8 cellular contexts compared by ENCODE assay signal in genomic region chr10:29408847-29409240, GRCh38.
DNase-seq lines count a peak whose midpoint lies in the region; ATAC-seq and TF ChIP-seq lines count a peak whose summit lies in the region.

No MANE protein-coding gene starts in this region.

- H3K27ac ChIP-seq in brain microvascular endothelial cell = no peak overlapping the region

- peaks cover 12% of the 10 kb centered on the region for H3K9me3 Mint-ChIP-seq in Caco-2 (ENCODE audit: unreplicated experiment)
- no peaks in the 10 kb centered on the region for H3K9me3 Mint-ChIP-seq in natural killer cell

- no peaks in the 10 kb centered on the region for H3K27me3 Mint-ChIP-seq in Caco-2 (ENCODE audit: insufficient read depth, unreplicated experiment)
- H3K27me3 Mint-ChIP-seq in natural killer cell (ENCODE audit: low read depth in 2 of 2) = no peaks in the 10 kb centered on the region

- H3K27ac Mint-ChIP-seq in Caco-2 (ENCODE audit: unreplicated experiment) = peak overlapping the region; percentile 95
- peak overlapping the region; percentile 82 to 94 for H3K27ac Mint-ChIP-seq in natural killer cell

- H3K27me3 ChIP-seq in Caco-2 (replicated peaks; ENCODE audit: control insufficient read depth, insufficient read depth, low read length) = no peaks in the 10 kb centered on the region
- H3K27me3 ChIP-seq in brain microvascular endothelial cell (replicated peaks) = no peaks in the 10 kb centered on the region

- peaks cover 22% of the 10 kb centered on the region for H3K36me3 Mint-ChIP-seq in Caco-2 (ENCODE audit: insufficient read depth, unreplicated experiment)
- H3K36me3 Mint-ChIP-seq in natural killer cell = no peaks in the 10 kb centered on the region

- H3K4me3 ChIP-seq in Caco-2 (ENCODE audit: low read depth, low read length) (peak overlapping the region; percentile 96), brain microvascular endothelial cell (ENCODE audit: low read depth, low read length) (peak overlapping the region; percentile 92)

- CTCF ChIA-PET in Caco-2 (lab: Charles Lee) = interaction anchor here (1.2 kb wide), 1 partner anchor 21 kb away, joined by 3 read pairs; no protein-coding TSS in a partner anchor

- H3K9me3 ChIP-seq in Caco-2 = peaks cover 18% of the 10 kb centered on the region

- H3K4me3 Mint-ChIP-seq in Caco-2 (ENCODE audit: unreplicated experiment) (peak overlapping the region; percentile 100), natural killer cell (peak overlapping the region; percentile 99)

- peak; percentile 6 for ATAC-seq in HG02885 (IDR thresholded peaks at IDR 0.05; ENCODE audit: poor library complexity, unreplicated experiment)
- peak in 2 of 3 donors; percentile 9 to 15 for ATAC-seq in natural killer cell
- ATAC-seq in HG03039 (IDR thresholded peaks at IDR 0.05; ENCODE audit: unreplicated experiment) = no peak
- no peak for ATAC-seq in GM18511 (IDR thresholded peaks at IDR 0.05; ENCODE audit: unreplicated experiment)

- 0 out of 2 replicates have a peak, but pooled peaks cover 5% of the 10 kb centered on the region for H3K4me1 ChIP-seq in Caco-2

- POLR2A ChIA-PET in Caco-2 (lab: Charles Lee) = no interaction called here

- TF ChIP-seq CTCF in Caco-2 (IDR thresholded peaks at IDR 0.05; ENCODE audit: insufficient read depth in 1 of 2, low read depth in 1 of 2, low read length in 1 of 2, severe bottlenecking in 1 of 2, unreplicated experiment in 1 of 2) (no peak), brain microvascular endothelial cell (IDR thresholded peaks at IDR 0.05; ENCODE audit: low read depth, low read length, missing control alignments) (no peak), natural killer cell (IDR thresholded peaks at IDR 0.05) (no peak)

- intact Hi-C loops in Caco-2 (cut with micrococcal nuclease; ENCODE audit: unreplicated experiment) = no loop called here
- intact Hi-C loops in natural killer cell (cut with micrococcal nuclease) = no loop called here

- H3K36me3 ChIP-seq in Caco-2 (ENCODE audit: control insufficient read depth, insufficient read depth, low read length) = no peaks in the 10 kb centered on the region
- H3K36me3 ChIP-seq in brain microvascular endothelial cell (replicated peaks) = no peaks in the 10 kb centered on the region

- H3K4me1 Mint-ChIP-seq in Caco-2 (ENCODE audit: low read depth, unreplicated experiment) (peaks cover 8% of the 10 kb centered on the region), natural killer cell (peaks cover 31 to 34% of the 10 kb centered on the region in 2 donors)

- BruUV-seq in Caco-2 (replicated peaks; lab: Mats Ljungman, UMichigan) = TSS peak; percentile 83

- no peak for DNase-seq in Caco-2
- DNase-seq in brain microvascular endothelial cell = no peak
- DNase-seq in natural killer cell = no peak
- DNase-seq in NCI-H345 treated with DMSO at 0.1 percent for 48 hours (lab: John Stamatoyannopoulos, UW; ENCODE audit: unreplicated experiment) = no peak
- DNase-seq in HK-2 (ENCODE audit: unreplicated experiment) = no peak

- in situ Hi-C loops in brain microvascular endothelial cell (cut with HindIII; ENCODE audit: low pct_ligation_motif_present, low sequenced_read_pairs) = no loop called here

Comparison
In these comparisons a context has a peak if more than half of its experiments do, and no peak if none do; other contexts are left out.
1. ATAC-seq: peak in HG02885 (single experiment) and natural killer cell (2 of 3); none in HG03039 (single experiment) and GM18511 (single experiment).